In the genomic region with DNA sequence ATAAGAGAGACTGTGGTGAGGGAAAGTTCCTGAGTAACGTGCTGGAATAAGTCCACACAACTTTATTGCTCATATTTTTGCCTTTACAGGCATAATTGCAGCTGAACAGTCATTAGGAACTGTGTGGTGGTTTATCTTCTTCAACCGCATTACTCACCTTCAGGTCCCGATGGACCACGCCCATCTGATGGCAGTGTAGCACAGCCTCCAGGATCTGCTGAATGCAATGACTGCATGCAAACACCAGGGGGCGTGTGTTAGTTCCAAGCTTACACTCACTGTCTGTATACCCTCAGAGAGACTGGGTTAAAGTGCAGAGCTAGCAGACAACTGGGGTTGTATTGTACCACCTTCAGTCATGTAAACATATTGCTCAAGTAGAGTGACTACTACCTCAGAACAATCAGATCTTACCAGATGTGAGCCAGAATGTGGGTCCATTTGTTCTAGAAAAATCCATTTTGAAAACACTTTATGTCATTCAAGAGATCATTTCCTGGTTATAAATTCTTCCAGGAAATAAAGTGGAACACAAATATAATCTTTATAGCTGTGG, we compare ENCODE assay signal across 8 cellular contexts.
DNase-seq lines count a peak whose midpoint lies in the region; ATAC-seq, FAIRE-seq and TF ChIP-seq lines count a peak whose summit lies in the region.

No MANE protein-coding gene starts in this region.

- no peak overlapping the region for H3K4me3 ChIP-seq in WI38 (ENCODE audit: low read depth, low read length)
- H3K4me3 ChIP-seq in bronchial epithelial cell (ENCODE audit: low read depth, low read length), result no peak overlapping the region

- DNase-seq in Ammon's horn (ENCODE audit: low spot score), result peak; percentile 91
- peak; percentile 72 for DNase-seq in NCI-H345 treated with DMSO at 0.1 percent for 48 hours (lab: John Stamatoyannopoulos, UW; ENCODE audit: unreplicated experiment)
- peak; percentile 99 for DNase-seq in bronchial epithelial cell (ENCODE audit: low read depth)
- peak; percentile 97 for DNase-seq in islet precursor cell
- DNase-seq in stimulated activated CD4-positive, alpha-beta T cell treated with anti-CD3 and anti-CD28 coated beads, Interleukin-15, amount 100 ng/mL, for 48 hours (ENCODE audit: low read depth in 2 of 2), result peak; percentile 92 to 94

- ATAC-seq in GM19035 (IDR thresholded peaks at IDR 0.05; ENCODE audit: unreplicated experiment), result peak; percentile 99
- ATAC-seq in HG03196 (IDR thresholded peaks at IDR 0.05; ENCODE audit: unreplicated experiment), result peak; percentile 99

- TF ChIP-seq CTCF in WI38 (IDR thresholded peaks at IDR 0.05; ENCODE audit: low read depth, low read length) (peak; percentile 94), bronchial epithelial cell (IDR thresholded peaks at IDR 0.05; ENCODE audit: insufficient read depth, low read length, severe bottlenecking) (peak; percentile 90)

- FAIRE-seq in bronchial epithelial cell (lab: Jason Lieb, UNC), result peak; percentile 99

- H3K36me3 ChIP-seq in bronchial epithelial cell (ENCODE audit: control insufficient read depth, insufficient read depth, low read length), result no peaks in the 10 kb centered on the region

- no peaks in the 10 kb centered on the region for H3K27me3 ChIP-seq in bronchial epithelial cell (ENCODE audit: control insufficient read depth, insufficient read depth, low read length)
